ENCODE assay signal across 36 cellular contexts in genomic region chr17:43383372-43383771, GRCh38.
"Had no signal": no experiment of that assay in that cellular context is flagged by ENCODE, and none has a peak within 500 bp of the region (broad histone marks: within the 10 kb centered on the region; RNA-seq: fewer than 3 reads in every experiment).

No MANE protein-coding gene starts in this region.

- H3K4me2 ChIP-seq: PC-9 had no signal

- DNase-seq: activated B cell treated with CpG ODN at 0.5 μM for 24 hours; activated CD4-positive, alpha-beta memory T cell treated with anti-CD3 and anti-CD28 coated beads for 36 hours; activated CD4-positive, alpha-beta T cell treated with anti-CD3 and anti-CD28 coated beads for 4 hours; activated CD4-positive, alpha-beta T cell treated with anti-CD3 and anti-CD28 coated beads, Interleukin-2, amount 50 U/mL, for 1 hour; activated CD4-positive, CD25-positive, alpha-beta regulatory T cell treated with anti-CD3 and anti-CD28 coated beads, Interleukin-2, amount 50 U/mL, for 72 hours; activated CD8-positive, alpha-beta memory T cell treated with anti-CD3 and anti-CD28 coated beads, Interleukin-2, amount 50 U/mL, for 4 hours; activated gamma-delta T cell treated with Interleukin-2 at 50 U/mL for 16 hours; activated naive CD4-positive, alpha-beta T cell treated with anti-CD3 and anti-CD28 coated beads for 36 hours; activated T-cell treated with anti-CD3 and anti-CD28 coated beads for 4 hours; activated T-cell treated with anti-CD3 and anti-CD28 coated beads, Interleukin-2, amount 50 U/mL, for 4 hours; adrenal gland; caudate nucleus; Kasumi-1; KG1; MG63; NCI-H1048; NCI-H1105 treated with DMSO at 0.1 percent for 48 hours; NCI-H1436; NCI-H1694; NCI-H1930; NCI-H2081 treated with DMSO at 0.1 percent for 48 hours; NCI-H510A; NCI-H526; NCI-H748 treated with DMSO at 0.1 percent for 48 hours; PC-9; SIG-M5; T-cell; T-helper 2 cell; T-helper 9 cell had no signal

- H3K27me3 ChIP-seq: adrenal gland, MG63 had no signal

- H3K9me3 Mint-ChIP-seq: activated T-cell treated with anti-CD3 and anti-CD28 coated beads, Interleukin-2, amount 50 U/mL, for 4 hours had no signal

- H3K36me3 ChIP-seq: adrenal gland, MG63 had no signal

- H3K9me3 ChIP-seq: adrenal gland had no signal

- H2AFZ ChIP-seq: PC-9 had no signal

- H3K4me3 ChIP-seq: adrenal gland, MG63, PC-9 had no signal

- H3K27me3 Mint-ChIP-seq: activated B cell treated with CpG ODN at 0.5 μM for 24 hours; activated CD4-positive, alpha-beta memory T cell treated with anti-CD3 and anti-CD28 coated beads for 36 hours; brain; T-cell had no signal

- H3K27ac Mint-ChIP-seq: activated CD4-positive, alpha-beta memory T cell treated with anti-CD3 and anti-CD28 coated beads for 36 hours; activated naive CD4-positive, alpha-beta T cell treated with anti-CD3 and anti-CD28 coated beads for 36 hours; activated naive CD4-positive, alpha-beta T cell treated with anti-CD3 and anti-CD28 coated beads, Interleukin-2, amount 50 U/mL, for 72 hours; activated T-helper 1 cell treated with anti-CD3 and anti-CD28 coated beads, Interleukin-12 subunit alpha, Interleukin-12 subunit beta, Interleukin-2, Interleukin-4 antibody, amounts not matched to agents 30 ng/mL and 10 ng/mL and 1 ng/mL, durations not matched to agents 14 hours and 24 hours and 36 hours; T-cell had no signal

- H3K36me3 Mint-ChIP-seq: brain had no signal

- ATAC-seq: activated naive CD4-positive, alpha-beta T cell treated with anti-CD3 and anti-CD28 coated beads, Interleukin-2, amount 50 U/mL, for 72 hours; activated T-cell treated with anti-CD3 and anti-CD28 coated beads, Interleukin-2, amount 50 U/mL, for 4 hours; Right ventricle myocardium inferior; SK-N-SH treated with all-trans-retinoic acid at 6 μM for 48 hours; T-cell had no signal

- H3K4me3 Mint-ChIP-seq: activated B cell treated with CpG ODN at 0.5 μM for 24 hours; activated CD4-positive, alpha-beta memory T cell treated with anti-CD3 and anti-CD28 coated beads for 36 hours; activated naive CD4-positive, alpha-beta T cell treated with anti-CD3 and anti-CD28 coated beads for 36 hours; activated T-cell treated with anti-CD3 and anti-CD28 coated beads, Interleukin-2, amount 50 U/mL, for 4 hours; activated T-helper 1 cell treated with anti-CD3 and anti-CD28 coated beads, Interleukin-12 subunit alpha, Interleukin-12 subunit beta, Interleukin-2, Interleukin-4 antibody, amounts not matched to agents 30 ng/mL and 10 ng/mL and 1 ng/mL, durations not matched to agents 14 hours and 24 hours and 36 hours; T-cell had no signal

- H3K27ac ChIP-seq: adrenal gland, PC-9, RWPE1, VCaP had no signal
